Comparison of ENCODE assay signal across 14 cellular contexts in genomic region chr17:81572499-81573030, GRCh38.
"Had no signal": no experiment of that assay in that cellular context is flagged by ENCODE, and none has a peak within 500 bp of the region (broad histone marks: within the 10 kb centered on the region; RNA-seq: fewer than 3 reads in every experiment).

No MANE protein-coding gene starts in this region.

- DNase-seq: activated CD4-positive, alpha-beta T cell treated with anti-CD3 and anti-CD28 coated beads, Interleukin-2, amount 50 U/mL, for 4 hours; activated CD4-positive, CD25-positive, alpha-beta regulatory T cell treated with anti-CD3 and anti-CD28 coated beads, Interleukin-2, amount 50 U/mL, for 72 hours; activated gamma-delta T cell; activated naive CD8-positive, alpha-beta T cell treated with anti-CD3 and anti-CD28 coated beads for 36 hours; activated T-cell treated with anti-CD3 and anti-CD28 coated beads, Interleukin-2, amount 50 U/mL, for 1 hour; left cardiac atrium; lower lobe of right lung; naive B cell; tibial artery had no signal

- H3K9me3 Mint-ChIP-seq: activated naive CD8-positive, alpha-beta T cell treated with anti-CD3 and anti-CD28 coated beads for 36 hours; naive B cell had no signal

- ATAC-seq: left cardiac atrium, lower lobe of right lung had no signal

- H3K27me3 ChIP-seq: breast epithelium, dorsolateral prefrontal cortex, esophagus muscularis mucosa, neutrophil, tibial artery had no signal

- H3K27ac ChIP-seq: breast epithelium, esophagus muscularis mucosa, lower lobe of right lung, neutrophil, skin epidermis, tibial artery had no signal

- H3K4me1 Mint-ChIP-seq: activated naive CD8-positive, alpha-beta T cell treated with anti-CD3 and anti-CD28 coated beads for 36 hours had no signal

- H3K9me3 ChIP-seq: breast epithelium, esophagus muscularis mucosa, lower lobe of right lung, neutrophil, tibial artery had no signal

- H3K4me3 Mint-ChIP-seq: activated naive CD8-positive, alpha-beta T cell treated with anti-CD3 and anti-CD28 coated beads for 36 hours; naive B cell had no signal

- H3K27ac Mint-ChIP-seq: activated naive CD8-positive, alpha-beta T cell treated with anti-CD3 and anti-CD28 coated beads for 36 hours; naive B cell had no signal

- H3K4me3 ChIP-seq: breast epithelium, dorsolateral prefrontal cortex, esophagus muscularis mucosa, lower lobe of right lung, skin epidermis, tibial artery had no signal

- H3K27me3 Mint-ChIP-seq: activated naive CD8-positive, alpha-beta T cell treated with anti-CD3 and anti-CD28 coated beads for 36 hours; naive B cell had no signal
